ENCODE assay signal across 8 cellular contexts in the genomic region with DNA sequence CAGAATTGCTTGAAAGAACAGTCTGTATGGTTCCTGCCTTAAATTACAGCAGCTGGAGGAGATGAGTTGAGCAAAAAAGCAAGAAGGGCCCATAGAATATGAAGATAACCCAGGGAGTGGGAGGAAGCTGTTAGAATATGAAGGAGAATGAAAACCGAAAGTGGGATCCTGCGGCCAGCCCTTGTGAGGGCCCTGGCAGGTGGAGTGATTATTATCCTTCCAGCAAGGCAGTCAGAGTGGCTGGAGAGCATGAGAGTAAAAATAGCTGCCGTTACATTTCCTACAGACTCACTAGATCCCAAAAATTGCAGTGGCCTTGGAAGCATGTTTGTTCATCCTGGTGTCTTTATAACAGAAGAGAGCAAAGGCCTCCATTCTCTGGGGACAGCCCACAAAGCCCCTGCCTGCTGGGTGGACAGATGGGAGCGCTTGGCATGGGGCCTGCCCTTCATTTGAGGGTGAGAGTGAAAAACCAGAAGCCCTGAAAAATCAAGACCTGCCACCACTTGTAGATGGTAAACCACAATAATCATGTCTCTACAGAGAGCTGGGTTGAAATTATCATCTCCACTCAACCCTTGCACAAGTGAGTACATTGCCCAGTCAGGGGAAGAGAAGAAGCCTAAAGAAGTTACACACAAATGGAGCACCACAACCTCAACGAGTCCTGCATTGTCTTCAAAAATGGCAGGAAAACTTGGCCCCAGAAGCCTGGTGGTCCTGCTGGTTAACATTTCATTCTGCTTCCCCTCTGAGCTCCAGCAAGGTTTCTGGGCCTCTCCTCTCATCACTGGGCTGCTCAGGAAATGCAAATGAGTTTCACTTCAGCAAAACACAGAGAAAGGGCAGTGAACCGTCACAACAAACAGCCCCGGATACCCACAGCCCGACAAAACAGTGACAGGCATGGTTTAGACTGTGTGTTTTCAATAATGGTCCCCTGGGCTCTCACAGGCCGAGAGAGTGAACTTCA. TPM values are rescaled to one million over a fixed set of nuclear protein-coding genes. Genes with fewer than 3 reads are reported as not detected.
DNase-seq lines count a peak whose midpoint lies in the region; ATAC-seq, FAIRE-seq and TF ChIP-seq lines count a peak whose summit lies in the region.

No MANE protein-coding gene starts in this region.

- no peaks in the 10 kb centered on the region for H3K27me3 Mint-ChIP-seq in T-helper 17 cell

- H3K4me3 Mint-ChIP-seq in T-helper 17 cell, result peak overlapping the region; percentile 86

- H3K36me3 Mint-ChIP-seq in T-helper 17 cell (ENCODE audit: low read depth), result no peaks in the 10 kb centered on the region

- intact Hi-C loops in head of caudate nucleus (cut with DNase I), result no loop called here
- intact Hi-C loops in lower lobe of right lung (cut with DNase I), result no loop called here

- H3K27ac ChIP-seq in substantia nigra (ENCODE audit: low read depth, low read length, poor library complexity, severe bottlenecking) (peak overlapping the region; percentile 76), lower lobe of right lung (no peak overlapping the region)

- peaks cover 29% of the 10 kb centered on the region for H3K4me1 ChIP-seq in lower lobe of right lung

- H3K9me3 ChIP-seq in T-helper 17 cell (ENCODE audit: control insufficient read depth, low read length, poor library complexity, severe bottlenecking) (no peaks in the 10 kb centered on the region), lower lobe of right lung (no peaks in the 10 kb centered on the region)

- H3K4me1 Mint-ChIP-seq in T-helper 17 cell, result peaks cover 38% of the 10 kb centered on the region

- peaks cover 28% of the 10 kb centered on the region for H3K36me3 ChIP-seq in lower lobe of right lung

- peaks cover 10% of the 10 kb centered on the region for H3K27me3 ChIP-seq in lower lobe of right lung (ENCODE audit: low read depth)

- FAIRE-seq in HTR-8/SVneo (lab: Jason Lieb, UNC) (peak; percentile 13), urothelium cell line (lab: Jason Lieb, UNC) (no peak)

- TF ChIP-seq CTCF in GM10266 (IDR thresholded peaks at IDR 0.05; ENCODE audit: control insufficient read depth, insufficient read depth, low read depth, missing control alignments) (no peak), lower lobe of right lung (IDR thresholded peaks at IDR 0.05) (no peak)

- DNase-seq in GM10266 (ENCODE audit: extremely low spot score) (peak; percentile 82), HTR-8/SVneo (ENCODE audit: insufficient read length, low spot score) (no peak), T-helper 17 cell (peak in 2 of 3 donors; percentile 19 to 23), head of caudate nucleus (peak in 39 of 42 donors; percentile 37 to 86 (median 66)), substantia nigra (lab: John Stamatoyannopoulos, UW) (peak in 37 of 49 donors; percentile 20 to 78 (median 40)), urothelium cell line (ENCODE audit: low spot score) (no peak), lower lobe of right lung (no peak)

- peak; percentile 78 for ATAC-seq in GM21390 (IDR thresholded peaks at IDR 0.05; ENCODE audit: unreplicated experiment)
- ATAC-seq in T-helper 17 cell, result peak; percentile 77
- ATAC-seq in lower lobe of right lung, result no peak

- H3K27ac Mint-ChIP-seq in T-helper 17 cell, result peak overlapping the region; percentile 98

- no peak overlapping the region for H3K4me3 ChIP-seq in lower lobe of right lung

RNA-seq across cellular contexts. Expression of a gene that starts 20.5 kb away (rescaled TPM):
- total RNA-seq in T-helper 17 cell (not detected), lower lobe of right lung (not detected)

RNA-seq across cellular contexts. Expression of a gene that starts 23.0 kb away (rescaled TPM):
- total RNA-seq in T-helper 17 cell, result 10 to 100 TPM; 11.2 to 13.4 TPM
- 28.4 TPM for total RNA-seq in lower lobe of right lung

Comparison
In these comparisons a context has a peak if more than half of its experiments do, and no peak if none do; other contexts are left out.
1. DNase-seq: peak in GM10266 (single experiment), T-helper 17 cell (2 of 3), head of caudate nucleus (39 of 42) and substantia nigra (37 of 49); none in HTR-8/SVneo (single experiment), urothelium cell line (single experiment) and lower lobe of right lung (single experiment).
2. ATAC-seq: peak in GM21390 (single experiment) and T-helper 17 cell (single experiment); none in lower lobe of right lung (0 of 2).